In genomic region chr22:50007057-50007511, GRCh38 we compare ENCODE assay signal across 20 cellular contexts. TPM values are rescaled to one million over a fixed set of nuclear protein-coding genes. Genes with fewer than 3 reads are reported as not detected.
A peak's percentile ranks its signal among the peaks of the same experiment; 100 is the strongest.
DNase-seq lines count a peak whose midpoint lies in the region; ATAC-seq and TF ChIP-seq lines count a peak whose summit lies in the region.
"Had no signal": no experiment of that assay in that cellular context is flagged by ENCODE, and none has a peak within 500 bp of the region (broad histone marks: within the 10 kb centered on the region; RNA-seq: fewer than 3 reads in every experiment).

No MANE protein-coding gene starts in this region.

- no peak for TF ChIP-seq POLR2A in suprapubic skin (IDR thresholded peaks at IDR 0.05)

- H3K36me3 ChIP-seq in hepatocyte (replicated peaks; ENCODE audit: insufficient read depth, low read depth) (no peaks in the 10 kb centered on the region), upper lobe of right lung (no peaks in the 10 kb centered on the region), suprapubic skin (no peaks in the 10 kb centered on the region)

- TF ChIP-seq CTCF in hepatocyte (IDR thresholded peaks at IDR 0.05; ENCODE audit: poor library complexity) (no peak), upper lobe of right lung (IDR thresholded peaks at IDR 0.05) (no peak), suprapubic skin (IDR thresholded peaks at IDR 0.05) (no peak)

- H3K4me2 ChIP-seq in hepatocyte: no peak overlapping the region

- H4K20me1 ChIP-seq in hepatocyte (ENCODE audit: insufficient read depth, poor library complexity, severe bottlenecking): no peaks in the 10 kb centered on the region

- H3K27ac ChIP-seq in hepatocyte (peak overlapping the region; percentile 86), upper lobe of right lung (no peak overlapping the region), suprapubic skin (no peak overlapping the region)

- TF ChIP-seq EP300 in suprapubic skin (IDR thresholded peaks at IDR 0.05): no peak

- whole genome bisulfite sequencing in hepatocyte (ENCODE audit: low lambda C conversion rate, missing lambda C conversion rate): 79% methylated on average over 3 of the region's 3 CpGs
- 65% methylated on average over 3 of the region's 3 CpGs for WGBS in suprapubic skin

- H3K9me3 ChIP-seq in hepatocyte (ENCODE audit: low read depth) (no peaks in the 10 kb centered on the region), upper lobe of right lung (no peaks in the 10 kb centered on the region), suprapubic skin (no peaks in the 10 kb centered on the region)

- peaks cover 22% of the 10 kb centered on the region for H3K27me3 ChIP-seq in hepatocyte
- peaks cover 22% of the 10 kb centered on the region for H3K27me3 ChIP-seq in upper lobe of right lung
- peaks cover 38% of the 10 kb centered on the region for H3K27me3 ChIP-seq in suprapubic skin

- peak; percentile 5 for DNase-seq in NCI-H2107 treated with DMSO at 0.1 percent for 48 hours (lab: John Stamatoyannopoulos, UW; ENCODE audit: unreplicated experiment)
- DNase-seq in NCI-H2107 (lab: John Stamatoyannopoulos, UW): no peak
- peak; percentile 17 for DNase-seq in NCI-H69 (lab: John Stamatoyannopoulos, UW)
- DNase-seq in hepatocyte (ENCODE audit: low spot score): peak; percentile 26
- DNase-seq in upper lobe of right lung: peak; percentile 3
- no peak for DNase-seq in LoVo (ENCODE audit: low spot score)
- DNase-seq in suprapubic skin (ENCODE audit: low spot score in 2 of 2): no peak
- DNase-seq: 8988T, H9, NCI-H1105 treated with DMSO at 0.1 percent for 48 hours, NCI-H1694, NCI-H2081 treated with DMSO at 0.1 percent for 48 hours, NCI-H526, SHP77 treated with DMSO at 0.1 percent for 48 hours, T-helper 1 cell had no signal

- H2AFZ ChIP-seq in hepatocyte: no peak overlapping the region

- no peaks in the 10 kb centered on the region for H3K9me2 ChIP-seq in hepatocyte (replicated peaks; ENCODE audit: insufficient read depth)

- no peaks in the 10 kb centered on the region for H3K79me2 ChIP-seq in hepatocyte

- ATAC-seq in upper lobe of right lung (no peak), HG02623 (IDR thresholded peaks at IDR 0.05; ENCODE audit: unreplicated experiment) (no peak)
- ATAC-seq: K562, SK-N-SH treated with all-trans-retinoic acid at 6 μM for 48 hours had no signal

- H3K4me3 ChIP-seq in hepatocyte (no peak overlapping the region), upper lobe of right lung (no peak overlapping the region), suprapubic skin (no peak overlapping the region)
- H3K4me3 ChIP-seq: K562 had no signal

- intact Hi-C loops in upper lobe of right lung (cut with DNase I): no loop called here

- peaks cover 8% of the 10 kb centered on the region for H3K4me1 ChIP-seq in hepatocyte (ENCODE audit: insufficient read depth)
- no peaks in the 10 kb centered on the region for H3K4me1 ChIP-seq in upper lobe of right lung
- peaks cover 16% of the 10 kb centered on the region for H3K4me1 ChIP-seq in suprapubic skin

RNA-seq across cellular contexts. Expression of gene IL17REL, which starts 5.5 kb away (rescaled TPM):
- total RNA-seq in hepatocyte (not detected in 2 replicates), upper lobe of right lung (not detected), suprapubic skin (not detected)
- not detected in 2 replicates for polyA plus RNA-seq in hepatocyte
- total RNA-seq: RPMI7951 had no signal
- polyA plus RNA-seq: AG04450 had no signal

RNA-seq across cellular contexts. Expression of gene PIM3, which starts 46.5 kb away (rescaled TPM):
- total RNA-seq in hepatocyte (71.8 and 81.1 TPM in 2 replicates), upper lobe of right lung (119 TPM), suprapubic skin (100 to 1,000 TPM; 103 to 202 (median 143) TPM)
- polyA plus RNA-seq in hepatocyte: 131 and 138 TPM in 2 replicates

RNA-seq across cellular contexts. Expression of gene TTLL8, which starts 51.0 kb away (rescaled TPM):
- total RNA-seq in hepatocyte (not detected in 2 replicates), upper lobe of right lung (not detected), suprapubic skin (not detected)
- not detected in 2 replicates for polyA plus RNA-seq in hepatocyte
- total RNA-seq: H9, K562, RPMI7951 had no signal
- polyA plus RNA-seq: AG04450, K562 had no signal

Comparison
In these comparisons a context has a peak if more than half of its experiments do, and no peak if none do; other contexts are left out.
1. DNase-seq: peak in NCI-H2107 treated with DMSO at 0.1 percent for 48 hours (single experiment), NCI-H69 (single experiment), hepatocyte (single experiment) and upper lobe of right lung (single experiment); none in NCI-H2107 (single experiment), LoVo (single experiment) and suprapubic skin (0 of 2).